In genomic region chr7:76293407-76293901, GRCh38 we compare ENCODE assay signal across 11 cellular contexts.
A peak's percentile ranks its signal among the peaks of the same experiment; 100 is the strongest.
DNase-seq lines count a peak whose midpoint lies in the region; ATAC-seq and TF ChIP-seq lines count a peak whose summit lies in the region.
"Had no signal": no experiment of that assay in that cellular context is flagged by ENCODE, and none has a peak within 500 bp of the region (broad histone marks: within the 10 kb centered on the region; RNA-seq: fewer than 3 reads in every experiment).

No MANE protein-coding gene starts in this region.

- H3K27me3 ChIP-seq in muscle layer of colon (ENCODE audit: control insufficient read depth in 1 of 2, insufficient read depth in 2 of 2, low read length in 2 of 2) (no peaks in the 10 kb centered on the region), tibial artery (no peaks in the 10 kb centered on the region)

- ATAC-seq in GM18861 (IDR thresholded peaks at IDR 0.05; ENCODE audit: unreplicated experiment) = no peak
- ATAC-seq in GM19395 (IDR thresholded peaks at IDR 0.05; ENCODE audit: unreplicated experiment) = no peak

- POLR2A ChIA-PET in RWPE1 (lab: Yijun Ruan, JAX; ENCODE audit: low non-redundant PET) = no interaction called here

- H3K9ac ChIP-seq in muscle layer of colon (ENCODE audit: low read length) = peak overlapping the region; percentile 27

- intact Hi-C loops in tibial artery (cut with DNase I; ENCODE audit: low total_unique reads) = no loop called here

- DNase-seq in RWPE1 (ENCODE audit: low spot score) (no peak), coronary artery (ENCODE audit: low spot score) (no peak), tibial artery (no peak), NCI-H187 (lab: John Stamatoyannopoulos, UW) (no peak)
- DNase-seq: MM.1S; naive B cell; NCI-H82; stimulated activated CD4-positive, alpha-beta T cell treated with anti-CD3 and anti-CD28 coated beads, Interleukin-4, amount 100 ng/mL, for 1 hour had no signal

- H3K36me3 ChIP-seq in muscle layer of colon (ENCODE audit: insufficient read depth, low read length) (no peaks in the 10 kb centered on the region), tibial artery (no peaks in the 10 kb centered on the region)

- CTCF ChIA-PET in RWPE1 (lab: Yijun Ruan, JAX) = interaction anchor here (1.6 to 2.5 kb wide), 2 partner anchors 21 to 115 kb away, joined by 4 to 8 read pairs; no protein-coding TSS in a partner anchor

- H3K9me3 ChIP-seq in muscle layer of colon (ENCODE audit: low read length) = no peaks in the 10 kb centered on the region
- no peaks in the 10 kb centered on the region for H3K9me3 ChIP-seq in tibial artery

- no peak for TF ChIP-seq CTCF in RWPE1 (conservative IDR thresholded peaks at IDR 0.05; ENCODE audit: low read depth)
- TF ChIP-seq CTCF in coronary artery (IDR thresholded peaks at IDR 0.05) = no peak
- TF ChIP-seq CTCF in tibial artery (IDR thresholded peaks at IDR 0.05) = no peak

- peak overlapping the region; percentile 63 for H3K4me3 ChIP-seq in coronary artery
- peak overlapping the region in 1 of 2 donors; percentile 4 for H3K4me3 ChIP-seq in muscle layer of colon (ENCODE audit: low read depth in 1 of 2, low read length in 2 of 2)
- peak overlapping the region in 1 of 2 donors; percentile 45 for H3K4me3 ChIP-seq in tibial artery

- H3K27ac ChIP-seq in RWPE1 (peak overlapping the region; percentile 100), coronary artery (peak overlapping the region; percentile 95 to 96), muscle layer of colon (ENCODE audit: low read depth, low read length) (peak overlapping the region; percentile 99), tibial artery (peak overlapping the region; percentile 95 to 100)

- H3K4me1 ChIP-seq in muscle layer of colon (ENCODE audit: insufficient read depth, low read length) (peaks cover 37% of the 10 kb centered on the region), tibial artery (peaks cover 27 to 72% (median 58%) of the 10 kb centered on the region in 4 donors)
